ENCODE assay signal across 26 cellular contexts in genomic region chr2:21018290-21018689, GRCh38. TPM values are rescaled to one million over a fixed set of nuclear protein-coding genes. Genes with fewer than 3 reads are reported as not detected.
"Had no signal": no experiment of that assay in that cellular context is flagged by ENCODE, and none has a peak within 500 bp of the region (broad histone marks: within the 10 kb centered on the region; RNA-seq: fewer than 3 reads in every experiment).

No MANE protein-coding gene starts in this region.

- H3K4me1 ChIP-seq: stomach, suprapubic skin, testis, thyroid gland, tibial artery, tibial nerve, transverse colon, upper lobe of left lung, upper lobe of right lung, uterus, vagina had no signal

- DNase-seq: stimulated activated CD4-positive, alpha-beta T cell treated with anti-CD3 and anti-CD28 coated beads, Interleukin-2, amount 100 ng/mL, for 48 hours; stimulated activated CD4-positive, alpha-beta T cell treated with anti-CD3 and anti-CD28 coated beads, Interleukin-4, amount 100 ng/mL, for 1 hour; stimulated activated CD4-positive, alpha-beta T cell treated with anti-CD3 and anti-CD28 coated beads, Interleukin-4, amount 100 ng/mL, for 24 hours; stimulated activated CD4-positive, alpha-beta T cell treated with anti-CD3 and anti-CD28 coated beads, Interleukin-4, amount 100 ng/mL, for 4 hours; stimulated activated CD8-positive, alpha-beta memory T cell treated with anti-CD3 and anti-CD28 coated beads, Interleukin-4, amount 100 ng/mL, for 48 hours; stimulated activated naive B cell treated with anti-CD40 and anti-IgM and Interleukin-4, amounts not matched to agents 10 μg/mL and 1 μg/mL and 100 μg/mL, for 72 hours; stimulated activated naive CD4-positive, alpha-beta T cell; stimulated activated naive CD4-positive, alpha-beta T cell treated with Interleukin-2 at 50 U/mL for 16 hours; stimulated activated naive CD8-positive, alpha-beta T cell treated with anti-CD3 and anti-CD28 coated beads, Interleukin-15, amount 100 ng/mL, for 72 hours; stimulated activated naive CD8-positive, alpha-beta T cell treated with anti-CD3 and anti-CD28 coated beads, Interleukin-15, Interleukin-2, amounts not matched to agents 100 U/mL and 50 U/mL, for 24 hours; stomach; substantia nigra; testis; thyroid gland; tibial artery; transverse colon; upper lobe of left lung; upper lobe of right lung; uterus had no signal

- H3K27me3 ChIP-seq: stomach, suprapubic skin, testis, thyroid gland, tibial artery, tibial nerve, transverse colon, upper lobe of left lung, upper lobe of right lung, uterus, vagina had no signal

- ATAC-seq: stimulated activated effector memory CD8-positive, alpha-beta T cell treated with anti-CD3 and anti-CD28 coated beads, Interleukin-12 subunit alpha, Interleukin-12 subunit beta, amount 100 ng/mL, for 72 hours; stimulated activated memory B cell treated with anti-CD40 and anti-IgM and Interleukin-4, amounts not matched to agents 10 μg/mL and 1 μg/mL and 100 μg/mL, for 72 hours; stimulated activated naive B cell treated with anti-CD40 and anti-IgM and Interleukin-4, amounts not matched to agents 10 μg/mL and 1 μg/mL and 100 μg/mL, for 72 hours; stimulated activated naive CD8-positive, alpha-beta T cell treated with anti-CD3 and anti-CD28 coated beads, Interleukin-15, amount 100 ng/mL, for 72 hours; stimulated activated naive CD8-positive, alpha-beta T cell treated with anti-CD3 and anti-CD28 coated beads, Interleukin-15, Interleukin-2, amounts not matched to agents 100 U/mL and 50 U/mL, for 24 hours; upper lobe of right lung had no signal

- H3K9me3 ChIP-seq: stomach, suprapubic skin, testis, thoracic aorta, thyroid gland, tibial artery, tibial nerve, transverse colon, upper lobe of left lung, upper lobe of right lung, uterus, vagina had no signal

- H3K4me3 ChIP-seq: stomach, suprapubic skin, testis, thoracic aorta, thyroid gland, tibial artery, tibial nerve, transverse colon, upper lobe of left lung, upper lobe of right lung, uterus, vagina had no signal

- H3K36me3 ChIP-seq: stomach, suprapubic skin, thoracic aorta, thyroid gland, tibial nerve, transverse colon, upper lobe of left lung, upper lobe of right lung, uterus, vagina had no signal

- FAIRE-seq: urothelium cell line had no signal

- H3K27ac ChIP-seq: stomach, suprapubic skin, testis, thoracic aorta, thyroid gland, tibial artery, tibial nerve, transverse colon, upper lobe of left lung, upper lobe of right lung, uterus, vagina had no signal

RNA-seq across cellular contexts. Expression of gene APOB, which starts 25.6 kb away (rescaled TPM):
- total RNA-seq: vagina had no signal
